Comparison of ENCODE assay signal across 7 cellular contexts in genomic region chr11:77619576-77620198, GRCh38. TPM values are rescaled to one million over a fixed set of nuclear protein-coding genes. Genes with fewer than 3 reads are reported as not detected.
A peak's percentile ranks its signal among the peaks of the same experiment; 100 is the strongest.
DNase-seq lines count a peak whose midpoint lies in the region; ATAC-seq and TF ChIP-seq lines count a peak whose summit lies in the region.

No MANE protein-coding gene starts in this region.

- H3K9me3 ChIP-seq in RWPE2 (ENCODE audit: severe bottlenecking) (no peaks in the 10 kb centered on the region), prostate gland (no peaks in the 10 kb centered on the region)

- no peak overlapping the region for H3K4me3 ChIP-seq in RWPE2 (ENCODE audit: severe bottlenecking)
- H3K4me3 ChIP-seq in fibroblast of mammary gland (ENCODE audit: control insufficient read depth, low read depth, low read length) = no peak overlapping the region
- no peak overlapping the region for H3K4me3 ChIP-seq in prostate gland

- intact Hi-C loops in prostate gland (cut with DNase I) = loop anchor here (5.0 kb wide), 1 partner anchor 492 kb away; the partner anchor contains the start of gene MYO7A
- intact Hi-C loops in activated naive CD4-positive, alpha-beta T cell treated with anti-CD3 and anti-CD28 coated beads for 36 hours (cut with micrococcal nuclease) = loop anchor here (1.0 to 5.0 kb wide), 4 partner anchors 207 to 572 kb away; no protein-coding TSS in a partner anchor

- no peak for TF ChIP-seq POLR2A in prostate gland (IDR thresholded peaks at IDR 0.05)

- H3K27ac Mint-ChIP-seq in activated naive CD4-positive, alpha-beta T cell treated with anti-CD3 and anti-CD28 coated beads for 36 hours = no peak overlapping the region

- CTCF ChIA-PET in activated naive CD4-positive, alpha-beta T cell treated with anti-CD3 and anti-CD28 coated beads for 36 hours (lab: Charles Lee) = interaction anchor here (0.6 to 1.9 kb wide), 11 partner anchors 11 to 528 kb away, joined by 3 to 11 read pairs (median 3); no protein-coding TSS in a partner anchor

- peaks cover 24% of the 10 kb centered on the region for H3K36me3 Mint-ChIP-seq in activated naive CD4-positive, alpha-beta T cell treated with anti-CD3 and anti-CD28 coated beads for 36 hours (ENCODE audit: low read depth)

- H3K4me3 Mint-ChIP-seq in activated naive CD4-positive, alpha-beta T cell treated with anti-CD3 and anti-CD28 coated beads for 36 hours = no peak overlapping the region

- H3K4me1 Mint-ChIP-seq in activated naive CD4-positive, alpha-beta T cell treated with anti-CD3 and anti-CD28 coated beads for 36 hours (ENCODE audit: low read depth) = no peaks in the 10 kb centered on the region

- 80% methylated on average over 3 of the region's 3 CpGs for WGBS in prostate gland

- DNase-seq in ELF-1 (ENCODE audit: low read depth, low spot score) (peak; percentile 38), LHCN-M2 (ENCODE audit: low read depth) (peak; percentile 41), RWPE2 (ENCODE audit: low spot score) (no peak), fibroblast of mammary gland (ENCODE audit: low read depth) (peak; percentile 57), prostate gland (ENCODE audit: low spot score) (peak; percentile 49)
- DNase-seq in activated naive CD4-positive, alpha-beta T cell treated with anti-CD3 and anti-CD28 coated beads for 36 hours = no peak

- H3K27me3 ChIP-seq in RWPE2 (ENCODE audit: insufficient read depth, poor library complexity, severe bottlenecking) (no peaks in the 10 kb centered on the region), prostate gland (replicated peaks; ENCODE audit: insufficient read depth) (no peaks in the 10 kb centered on the region)

- TF ChIP-seq CTCF in RWPE2 (IDR thresholded peaks at IDR 0.05; ENCODE audit: poor library complexity, severe bottlenecking) = peak; percentile 93
- peak; percentile 82 for TF ChIP-seq CTCF in fibroblast of mammary gland (conservative IDR thresholded peaks at IDR 0.05; ENCODE audit: control insufficient read depth, insufficient read depth, low read depth, low read length)
- peak; percentile 49 to 74 (median 68) for TF ChIP-seq CTCF in prostate gland (IDR thresholded peaks at IDR 0.05)

- H3K36me3 ChIP-seq in RWPE2 (ENCODE audit: low read depth) (peaks cover 89% of the 10 kb centered on the region), prostate gland (no peaks in the 10 kb centered on the region)

- H3K27me3 Mint-ChIP-seq in activated naive CD4-positive, alpha-beta T cell treated with anti-CD3 and anti-CD28 coated beads for 36 hours (ENCODE audit: low read depth) = no peaks in the 10 kb centered on the region

- ATAC-seq in RWPE2 (ENCODE audit: low read depth) (no peak), GM21576 (IDR thresholded peaks at IDR 0.05; ENCODE audit: unreplicated experiment) (no peak)

- no peak overlapping the region for H3K27ac ChIP-seq in RWPE2 (ENCODE audit: poor library complexity, severe bottlenecking)
- H3K27ac ChIP-seq in prostate gland = no peak overlapping the region

- no peaks in the 10 kb centered on the region for H3K9me3 Mint-ChIP-seq in activated naive CD4-positive, alpha-beta T cell treated with anti-CD3 and anti-CD28 coated beads for 36 hours

- H3K4me1 ChIP-seq in RWPE2 (ENCODE audit: insufficient read depth, poor library complexity, severe bottlenecking) (no peaks in the 10 kb centered on the region), prostate gland (replicated peaks) (no peaks in the 10 kb centered on the region)

RNA-seq across cellular contexts. Expression of gene CLNS1A, which starts 17.9 kb away (rescaled TPM):
- total RNA-seq in LHCN-M2 (2014; rRNA removed) = 131 and 168 TPM in 2 replicates
- 104 TPM for polyA plus RNA-seq in LHCN-M2 (2012)
- total RNA-seq in prostate gland = 10 to 100 TPM; 37.8 to 99.0 TPM
- total RNA-seq in activated naive CD4-positive, alpha-beta T cell treated with anti-CD3 and anti-CD28 coated beads for 36 hours = 100 to 1,000 TPM; 190 to 191 TPM

RNA-seq across cellular contexts. Expression of gene AQP11, which starts 29.9 kb away (rescaled TPM):
- total RNA-seq in LHCN-M2 (2014; rRNA removed) = 3.5 and 3.7 TPM in 2 replicates
- polyA plus RNA-seq in LHCN-M2 (2012) = 1.6 TPM
- 10 to 100 TPM in 1 of 2 donors, 1 to 10 TPM in 1; 6.9 to 16.6 TPM for total RNA-seq in prostate gland
- total RNA-seq in activated naive CD4-positive, alpha-beta T cell treated with anti-CD3 and anti-CD28 coated beads for 36 hours = under 1 TPM; 0.24 to 0.49 TPM

Comparison
In these comparisons a context has a peak if more than half of its experiments do, and no peak if none do; other contexts are left out.
1. DNase-seq: peak in ELF-1 (single experiment), LHCN-M2 (single experiment), fibroblast of mammary gland (single experiment) and prostate gland (single experiment); none in RWPE2 (single experiment) and activated naive CD4-positive, alpha-beta T cell treated with anti-CD3 and anti-CD28 coated beads for 36 hours (single experiment).
2. Peak in every context shown above with its lines, with median percentiles within 50 percentile points of each other: CTCF ChIP-seq.